ENCODE assay signal across 8 cellular contexts in the genomic region with DNA sequence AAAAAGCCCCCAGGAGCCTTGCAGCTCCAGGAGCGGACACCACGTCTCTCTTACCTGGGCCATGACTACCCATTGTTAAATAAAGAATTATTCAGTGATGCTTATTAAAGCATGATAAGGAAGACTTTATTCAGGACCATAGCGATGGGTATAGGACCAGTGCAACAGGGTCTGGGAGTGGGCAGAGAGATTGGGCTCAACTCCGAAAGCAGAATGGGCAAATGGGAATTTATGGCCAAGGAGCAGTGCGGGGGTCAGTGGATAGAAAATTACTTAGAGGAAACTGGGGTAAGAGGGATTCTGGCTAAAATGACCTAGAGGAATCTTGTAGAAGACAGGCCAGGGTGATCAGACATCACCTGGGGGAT. TPM values are rescaled to one million over a fixed set of nuclear protein-coding genes. Genes with fewer than 3 reads are reported as not detected.
DNase-seq lines count a peak whose midpoint lies in the region; FAIRE-seq lines count a peak whose summit lies in the region.

No MANE protein-coding gene starts in this region.

- CTCF ChIA-PET in activated CD4-positive, alpha-beta memory T cell treated with anti-CD3 and anti-CD28 coated beads for 36 hours (lab: Charles Lee), result no interaction called here

- peak overlapping the region; percentile 33; the same call in 1 of the 2 replicates for H3K4me3 ChIP-seq in iPS DF 6.9 (ENCODE audit: low read length)
- H3K4me3 ChIP-seq in stomach smooth muscle (ENCODE audit: low read length in 2 of 2), result peak overlapping the region; percentile 94 to 97

- H3K4me3 Mint-ChIP-seq in activated CD4-positive, alpha-beta memory T cell treated with anti-CD3 and anti-CD28 coated beads for 36 hours, result peak overlapping the region; percentile 99

- intact Hi-C loops in activated CD4-positive, alpha-beta memory T cell treated with anti-CD3 and anti-CD28 coated beads for 36 hours (cut with micrococcal nuclease), result loop anchor here (5.0 kb wide), 3 partner anchors 286 to 701 kb away; partner anchors contain the start of genes GART, RCAN1 and SON

- peaks cover 28% of the 10 kb centered on the region for H3K4me1 Mint-ChIP-seq in activated CD4-positive, alpha-beta memory T cell treated with anti-CD3 and anti-CD28 coated beads for 36 hours (ENCODE audit: low read depth)

- H3K27me3 ChIP-seq in iPS DF 6.9 (ENCODE audit: control insufficient read depth, insufficient read depth, low read length) (no peaks in the 10 kb centered on the region), stomach smooth muscle (ENCODE audit: control insufficient read depth in 1 of 2, insufficient read depth in 2 of 2, low read length in 2 of 2) (no peaks in the 10 kb centered on the region)

- H3K9me3 ChIP-seq in iPS DF 6.9 (ENCODE audit: control insufficient read depth, insufficient read depth, low read length) (no peaks in the 10 kb centered on the region), stomach smooth muscle (ENCODE audit: control insufficient read depth in 2 of 2, low read length in 2 of 2) (no peaks in the 10 kb centered on the region)

- peaks cover 20% of the 10 kb centered on the region for H3K36me3 Mint-ChIP-seq in activated CD4-positive, alpha-beta memory T cell treated with anti-CD3 and anti-CD28 coated beads for 36 hours

- H3K27ac ChIP-seq in iPS DF 6.9 (ENCODE audit: low read length) (no peak overlapping the region), stomach smooth muscle (ENCODE audit: low read length) (peak overlapping the region; percentile 88)

- H3K4me1 ChIP-seq in iPS DF 6.9 (ENCODE audit: control insufficient read depth, insufficient read depth, low read length) (no peaks in the 10 kb centered on the region), stomach smooth muscle (ENCODE audit: control insufficient read depth, insufficient read depth, low read length) (peaks cover 7% of the 10 kb centered on the region)

- H3K9ac ChIP-seq in stomach smooth muscle (ENCODE audit: low read length in 2 of 2), result peak overlapping the region; percentile 81 to 98

- peak; percentile 39 for DNase-seq in DMS53 (lab: John Stamatoyannopoulos, UW)
- DNase-seq in DMS53 treated with DMSO at 0.1 percent for 48 hours (lab: John Stamatoyannopoulos, UW; ENCODE audit: unreplicated experiment), result no peak
- no peak for DNase-seq in activated CD4-positive, alpha-beta memory T cell treated with anti-CD3 and anti-CD28 coated beads for 36 hours
- DNase-seq in iPS DF 6.9 (ENCODE audit: low read depth, low spot score), result no peak
- DNase-seq in stimulated activated CD4-positive, alpha-beta T cell treated with anti-CD3 and anti-CD28 coated beads, Interleukin-2, amount 100 ng/mL, for 48 hours, result no peak
- DNase-seq in frontal cortex (ENCODE audit: low spot score in 2 of 2), result no peak
- no peak for DNase-seq in KBM-7

- in situ Hi-C loops in KBM-7 (cut with MboI; ENCODE audit: low pct_unique_long_range_greater_than_20kb, low sequenced_read_pairs), result loop anchor here (25.0 kb wide), 1 partner anchor 696 kb away; the partner anchor contains the start of gene RCAN1

- H3K36me3 ChIP-seq in iPS DF 6.9 (ENCODE audit: control insufficient read depth, insufficient read depth, low read length), result peaks cover 4% of the 10 kb centered on the region; the same call in 1 of the 2 replicates
- H3K36me3 ChIP-seq in stomach smooth muscle (ENCODE audit: control insufficient read depth in 2 of 2, insufficient read depth in 2 of 2, low read length in 2 of 2), result peaks cover 0 to 14% of the 10 kb centered on the region in 2 donors

- POLR2A ChIA-PET in activated CD4-positive, alpha-beta memory T cell treated with anti-CD3 and anti-CD28 coated beads for 36 hours (lab: Charles Lee), result no interaction called here

- H3K27me3 Mint-ChIP-seq in activated CD4-positive, alpha-beta memory T cell treated with anti-CD3 and anti-CD28 coated beads for 36 hours, result no peaks in the 10 kb centered on the region

- no peaks in the 10 kb centered on the region for H3K9me3 Mint-ChIP-seq in activated CD4-positive, alpha-beta memory T cell treated with anti-CD3 and anti-CD28 coated beads for 36 hours

- no peak for FAIRE-seq in frontal cortex (lab: Jason Lieb, UNC)

- WGBS in iPS DF 6.9 (ENCODE audit: insufficient coverage, insufficient read length), result no CpG with 5 or more reads among the region's 5 CpGs

- peak overlapping the region; percentile 93 for H3K27ac Mint-ChIP-seq in activated CD4-positive, alpha-beta memory T cell treated with anti-CD3 and anti-CD28 coated beads for 36 hours

RNA-seq across cellular contexts. Expression of gene ATP5PO, which starts 0.6 kb away (rescaled TPM):
- 100 to 1,000 TPM; 208 to 210 TPM for total RNA-seq in activated CD4-positive, alpha-beta memory T cell treated with anti-CD3 and anti-CD28 coated beads for 36 hours
- 183 TPM for total RNA-seq in frontal cortex
